In genomic region chr10:44911951-44912350, GRCh38 we compare ENCODE assay signal across 17 cellular contexts. TPM values are rescaled to one million over a fixed set of nuclear protein-coding genes. Genes with fewer than 3 reads are reported as not detected.
DNase-seq lines count a peak whose midpoint lies in the region; ATAC-seq and TF ChIP-seq lines count a peak whose summit lies in the region.
"Had no signal": no experiment of that assay in that cellular context is flagged by ENCODE, and none has a peak within 500 bp of the region (broad histone marks: within the 10 kb centered on the region; RNA-seq: fewer than 3 reads in every experiment).

No MANE protein-coding gene starts in this region.

- no peaks in the 10 kb centered on the region for H3K27me3 ChIP-seq in adrenal gland
- no peaks in the 10 kb centered on the region for H3K27me3 ChIP-seq in SJCRH30

- TF ChIP-seq CTCF in HEK293 (tag by site-specific recombination; IDR thresholded peaks at IDR 0.05) (no peak), VCaP (conservative IDR thresholded peaks at IDR 0.05) (no peak), adrenal gland (IDR thresholded peaks at IDR 0.05) (no peak)

- 87 to 97% (median 89%) methylated on average over 3 of the region's 3 CpGs for WGBS in adrenal gland, 4 donors

- H3K36me3 ChIP-seq in HEK293 (ENCODE audit: control insufficient read depth in 2 of 2, insufficient read depth in 1 of 2, low read length in 2 of 2), result no peaks in the 10 kb centered on the region
- no peaks in the 10 kb centered on the region for H3K36me3 ChIP-seq in adrenal gland (replicated peaks in 1 of 2)
- H3K36me3 ChIP-seq in SJCRH30, result no peaks in the 10 kb centered on the region

- no peaks in the 10 kb centered on the region for H3K4me1 ChIP-seq in HEK293 (ENCODE audit: control insufficient read depth, insufficient read depth, low read length)
- H3K4me1 ChIP-seq in adrenal gland (replicated peaks in 1 of 2), result no peaks in the 10 kb centered on the region
- peaks cover 8% of the 10 kb centered on the region for H3K4me1 ChIP-seq in SJCRH30

- no peaks in the 10 kb centered on the region for H3K9me3 ChIP-seq in HEK293 (ENCODE audit: control insufficient read depth, insufficient read depth, low read depth, low read length)
- no peaks in the 10 kb centered on the region for H3K9me3 ChIP-seq in adrenal gland (replicated peaks in 1 of 3)
- H3K9me3 ChIP-seq in SJCRH30 (replicated peaks), result no peaks in the 10 kb centered on the region

- no peak overlapping the region for H3K27ac ChIP-seq in HEK293 (ENCODE audit: extremely low read depth, low read depth, low read length)
- H3K27ac ChIP-seq in VCaP, result peak overlapping the region; percentile 54; the same call in 1 of the 2 replicates
- H3K27ac ChIP-seq in adrenal gland, result no peak overlapping the region
- H3K27ac ChIP-seq in SJCRH30, result no peak overlapping the region
- H3K27ac ChIP-seq: C4-2B, SK-N-MC had no signal

- peak; percentile 8 for ATAC-seq in left colon
- ATAC-seq: PC-3 had no signal

- no peak for TF ChIP-seq POLR2A in adrenal gland (IDR thresholded peaks at IDR 0.05)

- POLR2A ChIA-PET in HEK293 (lab: Yijun Ruan, JAX), result no interaction called here

- DNase-seq in left colon (no peak), posterior vena cava (ENCODE audit: low spot score) (peak; percentile 64), retina (no peak), adrenal gland (no peak), SJCRH30 (no peak)
- DNase-seq: COR-L47, DMS153, HCEC 1CT, KBM-7, NCI-H1092 treated with DMSO at 0.1 percent for 48 hours, NCI-H1694 treated with DMSO at 0.1 percent for 48 hours, PC-3 had no signal

- no peak overlapping the region for H3K4me3 ChIP-seq in HEK293 (ENCODE audit: low read depth, low read length)
- H3K4me3 ChIP-seq in adrenal gland, result no peak overlapping the region
- no peak overlapping the region for H3K4me3 ChIP-seq in SJCRH30

- CTCF ChIA-PET in HEK293 (lab: Yijun Ruan, JAX), result no interaction called here

- intact Hi-C loops in left colon (cut with DNase I, micrococcal nuclease), result no loop called here
- intact Hi-C loops in posterior vena cava (cut with DNase I), result no loop called here
- intact Hi-C loops in adrenal gland (cut with DNase I), result no loop called here

TF ChIP-seq in HEK293, 187 proteins besides CTCF, POLR2A, EP300 and RAD21:
- TF ChIP-seq ZSCAN16 (tag by site-specific recombination; IDR thresholded peaks at IDR 0.05) (0 out of 2 replicates have a peak, but pooled peaks have one; percentile 28), OSR2 (tag by site-specific recombination; IDR thresholded peaks at IDR 0.05) (no peak), ZNF791 (tag by site-specific recombination; IDR thresholded peaks at IDR 0.05) (no peak)

RNA-seq across cellular contexts. Expression of gene TMEM72, which starts 0.8 kb away (rescaled TPM):
- 10 to 100 TPM; 25.0 to 33.1 TPM for total RNA-seq in left colon
- total RNA-seq in posterior vena cava, result not detected
- not detected for total RNA-seq in adrenal gland
- not detected for polyA plus RNA-seq in adrenal gland
- total RNA-seq in SJCRH30 (2014; rRNA removed; shearing (Covaris generic)), result 0.02 TPM in 1 of 2 replicates, not detected in the other
- total RNA-seq: MCF 10A, PC-3 had no signal

RNA-seq across cellular contexts. Expression of gene RASSF4, which starts 47.7 kb away (rescaled TPM):
- total RNA-seq in left colon (10 to 100 TPM; 29.4 to 44.7 TPM), posterior vena cava (10 to 100 TPM; 15.5 to 37.9 TPM), adrenal gland (10 to 100 TPM in 7 of 8 donors, 1 to 10 TPM in 1; 6.6 to 38.8 (median 25.0) TPM)
- 10 to 100 TPM in 2 of 3 donors, 1 to 10 TPM in 1; 5.2 to 47.5 (median 38.3) TPM for polyA plus RNA-seq in adrenal gland
- total RNA-seq in SJCRH30 (2014; rRNA removed; shearing (Covaris generic)), result 18.9 and 22.0 TPM in 2 replicates
- total RNA-seq: MCF 10A had no signal

Comparison
In these comparisons a context has a peak if more than half of its experiments do, and no peak if none do; other contexts are left out.
1. RNA of gene TMEM72, which starts 0.8 kb away (total RNA-seq): 25.0 to 33.1 TPM in left colon; 0.02 TPM in SJCRH30, not detected in posterior vena cava and not detected in adrenal gland; every median in the first group is over 10 times any median in the second.